ENCODE assay signal across 10 cellular contexts in the genomic region with DNA sequence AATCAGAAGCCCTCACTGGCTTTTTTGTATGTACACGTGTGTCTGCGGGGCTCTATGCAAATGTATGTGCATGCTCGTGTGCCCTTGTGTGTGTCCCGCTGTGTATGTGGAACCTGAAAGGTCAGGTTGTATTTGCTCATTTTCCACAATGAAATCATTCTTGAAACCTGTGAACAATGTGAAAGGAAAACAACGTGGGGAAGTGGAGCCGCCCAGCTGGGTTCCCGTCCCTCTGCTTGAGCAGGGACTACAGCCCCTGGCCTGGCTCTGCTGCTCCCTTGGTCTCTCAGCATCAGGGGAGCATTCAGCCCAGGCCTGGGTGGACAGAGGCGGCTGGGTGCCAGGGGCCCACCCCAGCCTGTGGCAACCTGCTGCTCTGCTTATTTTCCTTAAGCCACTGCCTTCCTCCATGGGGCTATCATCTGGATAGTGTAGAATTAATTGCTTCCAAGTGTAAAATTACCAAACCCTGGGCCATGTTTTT. TPM values are rescaled to one million over a fixed set of nuclear protein-coding genes. Genes with fewer than 3 reads are reported as not detected.
DNase-seq lines count a peak whose midpoint lies in the region; ATAC-seq and FAIRE-seq lines count a peak whose summit lies in the region.
"Had no signal": no experiment of that assay in that cellular context is flagged by ENCODE, and none has a peak within 500 bp of the region (broad histone marks: within the 10 kb centered on the region; RNA-seq: fewer than 3 reads in every experiment).

No MANE protein-coding gene starts in this region.

- no peak overlapping the region for H3K4me3 ChIP-seq in ACC112 (ENCODE audit: low read depth, low read length)
- no peak overlapping the region for H3K4me3 ChIP-seq in right cardiac atrium (ENCODE audit: low read length)

- no peaks in the 10 kb centered on the region for H3K9me3 Mint-ChIP-seq in T-helper 1 cell treated with Interleukin-12 subunit alpha and Interleukin-12 subunit beta and Interleukin-4 antibody, amounts not matched to agents 30 μg/mL and 1 μg/mL, for 36 hours

- no peaks in the 10 kb centered on the region for H3K27me3 Mint-ChIP-seq in T-helper 1 cell treated with Interleukin-12 subunit alpha and Interleukin-12 subunit beta and Interleukin-4 antibody, amounts not matched to agents 30 μg/mL and 1 μg/mL, for 36 hours (ENCODE audit: low read depth)

- H3K27ac Mint-ChIP-seq in T-helper 1 cell treated with Interleukin-12 subunit alpha and Interleukin-12 subunit beta and Interleukin-4 antibody, amounts not matched to agents 30 μg/mL and 1 μg/mL, for 36 hours = peak overlapping the region; percentile 93

- ATAC-seq in right cardiac atrium = peak; percentile 62 to 85

- WGBS in right cardiac atrium = 67% methylated on average over 8 of the region's 8 CpGs

- no peaks in the 10 kb centered on the region for H3K36me3 ChIP-seq in ACC112 (ENCODE audit: insufficient read depth, low read length)

- intact Hi-C loops in right cardiac atrium (cut with DNase I) = no loop called here

- no peak overlapping the region for H3K27ac ChIP-seq in ACC112 (ENCODE audit: low read depth, low read length)
- H3K27ac ChIP-seq in right cardiac atrium (ENCODE audit: low read length) = peak overlapping the region; percentile 59
- H3K27ac ChIP-seq in caudate nucleus (ENCODE audit: low read depth, low read length) = no peak overlapping the region

- no peaks in the 10 kb centered on the region for H3K79me2 ChIP-seq in ACC112 (ENCODE audit: control insufficient read depth, insufficient read depth, low read length, unreplicated experiment)

- peak overlapping the region; percentile 57 for H2AFZ ChIP-seq in ACC112 (ENCODE audit: low read length, unreplicated experiment)

- no peaks in the 10 kb centered on the region for H3K9me3 ChIP-seq in right cardiac atrium (ENCODE audit: control insufficient read depth, low read length)

- no peaks in the 10 kb centered on the region for H3K27me3 ChIP-seq in ACC112 (ENCODE audit: insufficient read depth, low read length)
- H3K27me3 ChIP-seq in right cardiac atrium (ENCODE audit: control insufficient read depth, insufficient read depth) = no peaks in the 10 kb centered on the region

- H3K4me1 Mint-ChIP-seq in T-helper 1 cell treated with Interleukin-12 subunit alpha and Interleukin-12 subunit beta and Interleukin-4 antibody, amounts not matched to agents 30 μg/mL and 1 μg/mL, for 36 hours (ENCODE audit: low read depth) = peaks cover 56% of the 10 kb centered on the region

- peak; percentile 86 for FAIRE-seq in GM19239 (lab: Jason Lieb, UNC)

- DNase-seq in GM19239 (ENCODE audit: insufficient read length, low spot score) (no peak), right cardiac atrium (peak; percentile 67 to 77 (median 70)), NCI-H2227 (lab: John Stamatoyannopoulos, UW; ENCODE audit: unreplicated experiment) (no peak), caudate nucleus (lab: John Stamatoyannopoulos, UW) (no peak), occipital lobe (lab: John Stamatoyannopoulos, UW) (no peak), NCI-H2227 treated with DMSO at 0.1 percent for 48 hours (lab: John Stamatoyannopoulos, UW) (no peak)

- H3K4me3 Mint-ChIP-seq in T-helper 1 cell treated with Interleukin-12 subunit alpha and Interleukin-12 subunit beta and Interleukin-4 antibody, amounts not matched to agents 30 μg/mL and 1 μg/mL, for 36 hours = peak overlapping the region; percentile 40

- no peaks in the 10 kb centered on the region for H3K36me3 Mint-ChIP-seq in T-helper 1 cell treated with Interleukin-12 subunit alpha and Interleukin-12 subunit beta and Interleukin-4 antibody, amounts not matched to agents 30 μg/mL and 1 μg/mL, for 36 hours (ENCODE audit: low read depth)

- peaks cover 27% of the 10 kb centered on the region for H3K4me1 ChIP-seq in ACC112 (ENCODE audit: control insufficient read depth, insufficient read depth, low read length, unreplicated experiment)
- H3K4me1 ChIP-seq in right cardiac atrium (ENCODE audit: control insufficient read depth, insufficient read depth, low read length) = no peaks in the 10 kb centered on the region

RNA-seq across cellular contexts. Expression of a gene that starts 3.0 kb away (rescaled TPM):
- 10 to 100 TPM; 19.9 to 38.3 (median 21.2) TPM for total RNA-seq in right cardiac atrium
- polyA plus RNA-seq in right cardiac atrium = 25.3 TPM
- total RNA-seq in occipital lobe = 5.5 TPM

RNA-seq across cellular contexts. Expression of a gene that starts 11.3 kb away (rescaled TPM):
- total RNA-seq in right cardiac atrium = not detected
- polyA plus RNA-seq in right cardiac atrium = not detected
- total RNA-seq in occipital lobe = not detected
- total RNA-seq: M059J, subcutaneous adipose tissue had no signal

RNA-seq across cellular contexts. Expression of a gene that starts 20.2 kb away (rescaled TPM):
- total RNA-seq in right cardiac atrium = 10 to 100 TPM; 14.0 to 24.9 (median 15.2) TPM
- 5.6 TPM for polyA plus RNA-seq in right cardiac atrium
- total RNA-seq in occipital lobe = 46.6 TPM

RNA-seq across cellular contexts. Expression of a gene that starts 23.1 kb away (rescaled TPM):
- total RNA-seq in right cardiac atrium (100 to 1,000 TPM in 1 of 4 donors, 10 to 100 TPM in 3; 79.7 to 125 (median 93.8) TPM), occipital lobe (3.6 TPM)
- polyA plus RNA-seq in right cardiac atrium = 47.9 TPM

RNA-seq across cellular contexts. Expression of a gene that starts 55.6 kb away (rescaled TPM):
- total RNA-seq in right cardiac atrium (10 to 100 TPM in 3 of 4 donors, 1 to 10 TPM in 1; 9.8 to 25.4 (median 14.4) TPM), occipital lobe (3.6 TPM)
- polyA plus RNA-seq in right cardiac atrium = 34.6 TPM

Comparison
In these comparisons a context has a peak if more than half of its experiments do, and no peak if none do; other contexts are left out.
1. DNase-seq: peak in right cardiac atrium (3 of 3); none in GM19239 (single experiment), NCI-H2227 (single experiment), caudate nucleus (0 of 61), occipital lobe (single experiment) and NCI-H2227 treated with DMSO at 0.1 percent for 48 hours (single experiment).